Comparison of ENCODE assay signal across 8 cellular contexts in genomic region chr5:82641362-82641988, GRCh38.
DNase-seq lines count a peak whose midpoint lies in the region; ATAC-seq and TF ChIP-seq lines count a peak whose summit lies in the region.

No MANE protein-coding gene starts in this region.

- peak overlapping the region in 4 of 10 donors; percentile 1 to 25 (median 20) for H3K27ac ChIP-seq in heart right ventricle

- H3K9me3 ChIP-seq in heart right ventricle = no peaks in the 10 kb centered on the region

- H3K4me1 ChIP-seq in heart right ventricle = peaks cover 0 to 24% (median 9%) of the 10 kb centered on the region in 9 donors

- peak; percentile 63 for ATAC-seq in GM19455 (IDR thresholded peaks at IDR 0.05; ENCODE audit: unreplicated experiment)
- ATAC-seq in HG03575 (IDR thresholded peaks at IDR 0.05; ENCODE audit: extremely low read depth, insufficient number of reproducible peaks, low FRiP score, unreplicated experiment) = peak; percentile 47
- ATAC-seq in heart right ventricle = peak; percentile 85 to 98 (median 94)
- ATAC-seq in HG02938 (IDR thresholded peaks at IDR 0.05; ENCODE audit: unreplicated experiment) = no peak

- 16 to 20% methylated on average over 3 of the region's 3 CpGs for WGBS in heart right ventricle, 2 donors

- no peak overlapping the region for H3K4me3 ChIP-seq in heart right ventricle

- intact Hi-C loops in heart right ventricle (cut with DNase I) = loop anchor here in 9 of 10 donors (2.0 to 10.0 kb wide), 14 partner anchors 151 to 923 kb away; partner anchors contain the start of gene VCAN (in 6 of the 9)

- no peaks in the 10 kb centered on the region for H3K27me3 ChIP-seq in heart right ventricle

- H3K36me3 ChIP-seq in heart right ventricle = no peaks in the 10 kb centered on the region

- DNase-seq in DMS53 treated with DMSO at 0.1 percent for 48 hours (lab: John Stamatoyannopoulos, UW; ENCODE audit: unreplicated experiment) (peak; percentile 91), NCI-H748 treated with DMSO at 0.1 percent for 48 hours (lab: John Stamatoyannopoulos, UW) (peak; percentile 78), amniotic stem cell (lab: John Stamatoyannopoulos, UW) (peak; percentile 48), heart right ventricle (peak in 1 of 2 donors; percentile 79), pulmonary artery endothelial cell (ENCODE audit: low read depth, low spot score) (peak; percentile 39)

- TF ChIP-seq CTCF in heart right ventricle (IDR thresholded peaks at IDR 0.05) = peak; percentile 44 to 80 (median 71)
